8 cellular contexts compared by ENCODE assay signal in the genomic region with DNA sequence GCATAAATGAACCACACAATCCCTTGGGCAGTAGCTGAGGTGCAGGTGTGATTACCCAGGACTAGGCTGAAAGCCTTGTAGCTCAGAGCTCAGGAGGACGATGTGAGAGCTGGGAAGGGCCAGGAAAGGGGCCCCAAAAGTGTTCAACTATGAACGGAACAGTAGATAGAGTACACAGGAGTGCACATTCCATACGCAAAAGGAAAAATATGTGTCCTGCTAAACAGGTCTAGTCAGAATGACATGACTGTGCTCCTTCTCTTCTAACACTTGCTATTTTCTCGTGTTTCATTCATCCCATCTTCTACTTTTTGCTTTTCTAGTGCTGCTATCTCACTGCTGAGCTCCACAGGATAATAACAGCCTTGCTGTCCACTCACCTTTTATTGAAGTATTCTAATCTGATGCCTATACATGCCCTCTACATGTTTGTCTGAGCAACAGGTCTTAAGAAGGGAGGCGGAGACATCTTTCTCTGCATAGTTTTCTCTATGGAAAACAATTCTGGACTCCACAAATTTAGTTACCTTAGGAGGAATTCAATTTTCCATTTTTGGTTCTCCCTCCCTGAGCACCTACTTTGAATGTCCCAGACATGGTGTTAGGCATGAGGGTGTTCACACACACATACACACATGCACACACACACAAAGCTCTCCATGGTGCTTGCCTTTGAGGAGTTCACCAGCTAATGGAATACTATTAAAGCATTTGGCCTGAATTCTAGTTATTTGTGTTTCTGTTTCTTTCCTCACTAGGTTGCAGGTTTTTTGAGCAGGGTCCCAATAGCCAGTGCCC. TPM values are rescaled to one million over a fixed set of nuclear protein-coding genes. Genes with fewer than 3 reads are reported as not detected.
A peak's percentile ranks its signal among the peaks of the same experiment; 100 is the strongest.
DNase-seq lines count a peak whose midpoint lies in the region; ATAC-seq and TF ChIP-seq lines count a peak whose summit lies in the region.

No MANE protein-coding gene starts in this region.

- peak overlapping the region in 5 of 11 experiments; percentile 62 to 88 (median 79); a peak in 9 of 22 replicates for H3K27ac ChIP-seq in BLaER1 treated with 17β-estradiol and CSF1 and Interleukin-3, amounts not matched to agents 10 nM and 100 nM
- no peak overlapping the region for H3K27ac ChIP-seq in IMR-90 (ENCODE audit: insufficient read depth, low read length)
- peak overlapping the region in 1 of 2 donors; percentile 80 for H3K27ac ChIP-seq in coronary artery
- H3K27ac ChIP-seq in spleen, result peak overlapping the region in 3 of 8 donors; percentile 61 to 72 (median 72)

- in situ Hi-C loops in IMR-90 (cut with MboI; ENCODE audit: low sequenced_read_pairs), result loop anchor here (10.0 to 25.0 kb wide), 2 partner anchors 445 to 678 kb away; partner anchors contain the start of gene TUFT1

- no peaks in the 10 kb centered on the region for H3K36me3 Mint-ChIP-seq in natural killer cell

- peak overlapping the region; percentile 20; the same call in 1 of the 2 replicates for H2BK20ac ChIP-seq in IMR-90 (ENCODE audit: low read depth, low read length)

- H2AK5ac ChIP-seq in IMR-90 (ENCODE audit: low read depth, low read length), result peak overlapping the region; percentile 81

- peak overlapping the region; percentile 33; the same call in 1 of the 2 replicates for H3K23ac ChIP-seq in IMR-90 (ENCODE audit: low read depth, low read length)

- TF ChIP-seq RAD21 in IMR-90 (IDR thresholded peaks at IDR 0.05; ENCODE audit: low read length), result no peak

- H3K9me3 Mint-ChIP-seq in natural killer cell, result no peaks in the 10 kb centered on the region

- no peak for ATAC-seq in IMR-90 (ENCODE audit: low read depth)
- no peak for ATAC-seq in natural killer cell

- peaks cover 12% of the 10 kb centered on the region for H3K9me1 ChIP-seq in IMR-90 (ENCODE audit: insufficient read depth, low read length)

- no TSS peak for BruUV-seq in IMR-90 (replicated peaks; lab: Mats Ljungman, UMichigan)

- 0 out of 2 replicates have a peak overlapping the region, but pooled peaks have one; percentile 20 for H4K91ac ChIP-seq in IMR-90 (ENCODE audit: insufficient read depth, low read depth, low read length)

- H3K9me3 ChIP-seq in BLaER1 treated with 17β-estradiol and CSF1 and Interleukin-3, amounts not matched to agents 10 nM and 100 nM (replicated peaks in 1 of 11), result peaks cover 0 to 15% (median 8%) of the 10 kb centered on the region in 11 experiments; a peak in 14 of 22 replicates
- H3K9me3 ChIP-seq in IMR-90 (ENCODE audit: control insufficient read depth, insufficient read depth, low read length), result no peaks in the 10 kb centered on the region
- H3K9me3 ChIP-seq in spleen, result no peaks in the 10 kb centered on the region

- H3K27me3 ChIP-seq in BLaER1 treated with 17β-estradiol and CSF1 and Interleukin-3, amounts not matched to agents 10 nM and 100 nM, result no peaks in the 10 kb centered on the region
- H3K27me3 ChIP-seq in IMR-90 (ENCODE audit: control insufficient read depth, insufficient read depth, low read length), result no peaks in the 10 kb centered on the region
- H3K27me3 ChIP-seq in spleen (replicated peaks in 1 of 7), result peaks cover 0 to 22% (median 3%) of the 10 kb centered on the region in 7 donors

- TF ChIP-seq CTCF in IMR-90 (conservative IDR thresholded peaks at IDR 0.05; ENCODE audit: low read depth, low read length) (no peak), coronary artery (IDR thresholded peaks at IDR 0.05) (no peak), natural killer cell (IDR thresholded peaks at IDR 0.05) (no peak), lower leg skin (IDR thresholded peaks at IDR 0.05) (no peak), spleen (IDR thresholded peaks at IDR 0.05 in 8 of 11, conservative IDR thresholded peaks at IDR 0.05 in 3 of 11) (no peak)

- peak overlapping the region in 5 of 10 experiments; percentile 16 to 76 (median 38); a peak in 8 of 20 replicates for H3K4me3 ChIP-seq in BLaER1 treated with 17β-estradiol and CSF1 and Interleukin-3, amounts not matched to agents 10 nM and 100 nM
- H3K4me3 ChIP-seq in IMR-90 (ENCODE audit: insufficient read depth, low read depth, low read length), result no peak overlapping the region
- H3K4me3 ChIP-seq in coronary artery, result peak overlapping the region; percentile 95
- no peak overlapping the region for H3K4me3 ChIP-seq in lower leg skin (ENCODE audit: low read depth, poor library complexity, severe bottlenecking)
- no peak overlapping the region for H3K4me3 ChIP-seq in spleen

- no peak overlapping the region for H2AK9ac ChIP-seq in IMR-90 (replicated peaks; ENCODE audit: low read depth, low read length, poor library complexity)

- H4K8ac ChIP-seq in IMR-90 (ENCODE audit: low read depth in 2 of 2, low read length in 2 of 2), result no peak overlapping the region

- H3K27ac Mint-ChIP-seq in natural killer cell, result peak overlapping the region; percentile 83 to 96

- 78% methylated on average over 3 of the region's 5 CpGs; no CpG with 5 or more reads in 1 of the 2 experiments for WGBS in IMR-90 (ENCODE audit: extremely low coverage in 2 of 2, insufficient read length in 1 of 2), 2 experiments
- 20 to 24% methylated on average over 5 of the region's 5 CpGs for WGBS in lower leg skin, 2 donors
- WGBS in spleen, 5 donors, result 76 to 85% (median 83%) methylated on average over 5 of the region's 5 CpGs

- H3K18ac ChIP-seq in IMR-90 (ENCODE audit: low read depth, low read length), result no peak overlapping the region

- TF ChIP-seq POLR2A in IMR-90 (IDR thresholded peaks at IDR 0.05; ENCODE audit: low read depth, low read length), result peak; percentile 3; the same call in 1 of the 2 replicates
- TF ChIP-seq POLR2A in lower leg skin (IDR thresholded peaks at IDR 0.05), result no peak
- TF ChIP-seq POLR2A in spleen (IDR thresholded peaks at IDR 0.05), result no peak

- H3K14ac ChIP-seq in IMR-90 (replicated peaks; ENCODE audit: low read depth, low read length), result 0 out of 2 replicates have a peak overlapping the region, but pooled peaks have one; percentile 56

- peaks cover 56 to 96% (median 75%) of the 10 kb centered on the region in 10 experiments for H3K4me1 ChIP-seq in BLaER1 treated with 17β-estradiol and CSF1 and Interleukin-3, amounts not matched to agents 10 nM and 100 nM
- H3K4me1 ChIP-seq in IMR-90 (ENCODE audit: control insufficient read depth, insufficient read depth, low read length), result peaks cover 28% of the 10 kb centered on the region
- H3K4me1 ChIP-seq in spleen, result peaks cover 23 to 97% (median 65%) of the 10 kb centered on the region in 6 donors

- peak overlapping the region; percentile 4; the same call in 1 of the 2 replicates for H3K56ac ChIP-seq in IMR-90 (ENCODE audit: extremely low read depth, insufficient read depth, low read length)

- peak overlapping the region; percentile 2; the same call in 1 of the 2 replicates for H2BK120ac ChIP-seq in IMR-90 (ENCODE audit: low read depth, low read length)

- CTCF ChIA-PET in IMR-90 (lab: Yijun Ruan, JAX), result interaction anchor here (0.7 to 2.9 kb wide), 3 partner anchors 11 to 23 kb away, joined by 3 to 12 read pairs (median 5); no protein-coding TSS in a partner anchor

- peaks cover 0 to 14% (median 8%) of the 10 kb centered on the region in 11 experiments; a peak in 10 of 22 replicates for H3K36me3 ChIP-seq in BLaER1 treated with 17β-estradiol and CSF1 and Interleukin-3, amounts not matched to agents 10 nM and 100 nM
- peaks cover 3% of the 10 kb centered on the region for H3K36me3 ChIP-seq in IMR-90 (ENCODE audit: control insufficient read depth, insufficient read depth, low read length)
- H3K36me3 ChIP-seq in spleen, result peaks cover 0 to 14% (median 4%) of the 10 kb centered on the region in 6 donors

- H3K79me1 ChIP-seq in IMR-90 (ENCODE audit: low read depth in 1 of 2, low read length in 2 of 2), result peaks cover 12 to 67% of the 10 kb centered on the region in 2 experiments

- DNase-seq in IMR-90 (no peak), coronary artery (ENCODE audit: low spot score) (no peak), natural killer cell (no peak), HCEC 1CT (no peak), AG08395 (ENCODE audit: low spot score) (no peak), lower leg skin (ENCODE audit: low spot score in 2 of 2) (no peak), spleen (no peak)

- dilution Hi-C loops in IMR-90 (cut with HindIII; ENCODE audit: low sequenced_read_pairs, unreplicated experiment), result no loop called here

- H2BK5ac ChIP-seq in IMR-90 (ENCODE audit: low read depth, low read length, poor library complexity, severe bottlenecking), result no peak overlapping the region

- H3K4me1 Mint-ChIP-seq in natural killer cell, result peaks cover 45 to 71% of the 10 kb centered on the region in 2 donors

- peaks cover 0 to 68% (median 7%) of the 10 kb centered on the region in 11 experiments; a peak in 8 of 22 replicates for H4K20me1 ChIP-seq in BLaER1 treated with 17β-estradiol and CSF1 and Interleukin-3, amounts not matched to agents 10 nM and 100 nM
- peaks cover 65% of the 10 kb centered on the region for H4K20me1 ChIP-seq in IMR-90 (ENCODE audit: insufficient read depth, low read length)

- H3K4me2 ChIP-seq in BLaER1 treated with 17β-estradiol and CSF1 and Interleukin-3, amounts not matched to agents 10 nM and 100 nM, result peak overlapping the region; percentile 7 to 97 (median 77)
- peak overlapping the region; percentile 74 for H3K4me2 ChIP-seq in IMR-90 (ENCODE audit: low read depth, low read length)

- H4K5ac ChIP-seq in IMR-90 (ENCODE audit: low read depth, low read length), result no peak overlapping the region

- POLR2A ChIA-PET in IMR-90 (lab: Charles Lee; ENCODE audit: unreplicated experiment), result no interaction called here

- peak overlapping the region in 5 of 11 experiments; percentile 22 to 88 (median 70); a peak in 8 of 22 replicates for H3K9ac ChIP-seq in BLaER1 treated with 17β-estradiol and CSF1 and Interleukin-3, amounts not matched to agents 10 nM and 100 nM
- H3K9ac ChIP-seq in IMR-90 (ENCODE audit: low read depth, low read length), result no peak overlapping the region

- H3K4me3 Mint-ChIP-seq in natural killer cell, result no peak overlapping the region

- H3K27me3 Mint-ChIP-seq in natural killer cell (ENCODE audit: low read depth in 2 of 2), result no peaks in the 10 kb centered on the region

- no peak overlapping the region for H2BK15ac ChIP-seq in IMR-90 (ENCODE audit: low read depth, low read length)

- H2AFZ ChIP-seq in IMR-90 (replicated peaks; ENCODE audit: low read length, poor library complexity), result no peak overlapping the region

- intact Hi-C loops in IMR-90 (cut with micrococcal nuclease) (no loop called here), natural killer cell (cut with micrococcal nuclease) (no loop called here), lower leg skin (cut with DNase I; ENCODE audit: low total_unique reads) (no loop called here), spleen (cut with DNase I; ENCODE audit: low total_unique reads) (no loop called here)

- H3K4ac ChIP-seq in IMR-90 (ENCODE audit: low read depth, low read length), result peak overlapping the region; percentile 8

RNA-seq across cellular contexts. Expression of gene S100A10, which starts 3.4 kb away (rescaled TPM):
- total RNA-seq in IMR-90 (2012; rRNA removed), result 77.2 and 86.0 TPM in 2 replicates
- 223 and 277 TPM in 2 replicates for polyA plus RNA-seq in IMR-90 (2012; rRNA removed)
- polyA plus RNA-seq in IMR-90 (2012; cell fraction: cytosol; rRNA removed), result 119 and 149 TPM in 2 replicates
- 18.1 and 82.0 TPM in 2 replicates for polyA plus RNA-seq in IMR-90 (2012; cell fraction: nucleus; rRNA removed; ENCODE audit: low replicate concordance)
- 100 to 1,000 TPM; 142 to 200 (median 183) TPM for total RNA-seq in natural killer cell
- total RNA-seq in lower leg skin, result 100 to 1,000 TPM in 2 of 4 donors, 10 to 100 TPM in 2; 74.8 to 153 (median 102) TPM
- total RNA-seq in spleen, result 10 to 100 TPM; 45.6 to 89.8 (median 70.4) TPM
- polyA plus RNA-seq in spleen, result 100 to 1,000 TPM in 1 of 3 donors, 10 to 100 TPM in 2; 91.9 to 167 (median 93.7) TPM

RNA-seq across cellular contexts. Expression of gene S100A11, which starts 46.5 kb away (rescaled TPM):
- total RNA-seq in IMR-90 (2012; rRNA removed) (117 and 167 TPM in 2 replicates), natural killer cell (100 to 1,000 TPM in 1 of 3 donors, 10 to 100 TPM in 2; 70.5 to 114 (median 88.9) TPM), lower leg skin (100 to 1,000 TPM; 394 to 516 (median 448) TPM), spleen (100 to 1,000 TPM; 243 to 555 (median 365) TPM)
- polyA plus RNA-seq in IMR-90 (2012; rRNA removed) (1,354 and 1,402 TPM in 2 replicates), spleen (100 to 1,000 TPM; 499 to 669 (median 505) TPM)
- polyA plus RNA-seq in IMR-90 (2012; cell fraction: cytosol; rRNA removed), result 1,239 and 1,683 TPM in 2 replicates
- polyA plus RNA-seq in IMR-90 (2012; cell fraction: nucleus; rRNA removed; ENCODE audit: low replicate concordance), result 148 and 260 TPM in 2 replicates
